9 cellular contexts compared by ENCODE assay signal in genomic region chr18:63850010-63850409, GRCh38. TPM values are rescaled to one million over a fixed set of nuclear protein-coding genes. Genes with fewer than 3 reads are reported as not detected.
DNase-seq lines count a peak whose midpoint lies in the region; ATAC-seq and TF ChIP-seq lines count a peak whose summit lies in the region.
"Had no signal": no experiment of that assay in that cellular context is flagged by ENCODE, and none has a peak within 500 bp of the region (broad histone marks: within the 10 kb centered on the region; RNA-seq: fewer than 3 reads in every experiment).

No MANE protein-coding gene starts in this region.

- no peaks in the 10 kb centered on the region for H3K36me3 ChIP-seq in colonic mucosa

- peak; percentile 65 for TF ChIP-seq CTCF in C4-2B (conservative IDR thresholded peaks at IDR 0.05)
- peak; percentile 68 for TF ChIP-seq CTCF in HL-60 (IDR thresholded peaks at IDR 0.05; ENCODE audit: insufficient read depth, low read length)
- TF ChIP-seq CTCF in RWPE1 (conservative IDR thresholded peaks at IDR 0.05; ENCODE audit: low read depth) = peak; percentile 75
- TF ChIP-seq CTCF in colonic mucosa (IDR thresholded peaks at IDR 0.05) = no peak

- ATAC-seq in GM18909 (IDR thresholded peaks at IDR 0.05; ENCODE audit: poor library complexity, unreplicated experiment) (peak; percentile 73), HG03135 (IDR thresholded peaks at IDR 0.05; ENCODE audit: unreplicated experiment) (no peak)

- H3K27me3 ChIP-seq in HL-60 (ENCODE audit: insufficient read depth, poor library complexity, severe bottlenecking) (no peaks in the 10 kb centered on the region), colonic mucosa (no peaks in the 10 kb centered on the region)

- CTCF ChIA-PET in RWPE1 (lab: Yijun Ruan, JAX) = no interaction called here

- POLR2A ChIA-PET in RWPE1 (lab: Yijun Ruan, JAX; ENCODE audit: low non-redundant PET) = no interaction called here

- DNase-seq in HL-60 (ENCODE audit: low read depth in 1 of 2, low spot score in 1 of 2) (peak; percentile 84 to 88), RWPE1 (ENCODE audit: low spot score) (peak; percentile 38), islet precursor cell (peak; percentile 76), colonic mucosa (no peak), hippocampal formation (lab: John Stamatoyannopoulos, UW) (no peak)

- H3K9ac ChIP-seq in colonic mucosa (ENCODE audit: low read depth in 2 of 2, low read length in 2 of 2) = no peak overlapping the region

- intact Hi-C loops in colonic mucosa (cut with DNase I) = no loop called here

- no peak overlapping the region for H3K4me3 ChIP-seq in HL-60 (replicated peaks; ENCODE audit: insufficient read depth, low read length)
- no peak overlapping the region for H3K4me3 ChIP-seq in colonic mucosa

- H3K27ac ChIP-seq in C4-2B = no peak overlapping the region
- H3K27ac ChIP-seq in HL-60 (replicated peaks) = no peak overlapping the region
- no peak overlapping the region for H3K27ac ChIP-seq in RWPE1
- no peak overlapping the region for H3K27ac ChIP-seq in colonic mucosa

- no peaks in the 10 kb centered on the region for H3K4me1 ChIP-seq in colonic mucosa

- H3K9me3 ChIP-seq in colonic mucosa = no peaks in the 10 kb centered on the region

RNA-seq across cellular contexts. Expression of gene SERPINB2, which starts 37.5 kb away (rescaled TPM):
- under 1 TPM in 1 of 2 donors, not detected in 1; 0.29 TPM for total RNA-seq in colonic mucosa

RNA-seq across cellular contexts. Expression of gene SERPINB10, which starts 57.7 kb away (rescaled TPM):
- total RNA-seq in colonic mucosa = not detected
- total RNA-seq: glomerular endothelial cell had no signal

Comparison
In these comparisons a context has a peak if more than half of its experiments do, and no peak if none do; other contexts are left out.
1. DNase-seq: peak in HL-60 (2 of 2), RWPE1 (single experiment) and islet precursor cell (single experiment); none in colonic mucosa (single experiment) and hippocampal formation (0 of 2).